Comparison of ENCODE assay signal across 10 cellular contexts in the genomic region with DNA sequence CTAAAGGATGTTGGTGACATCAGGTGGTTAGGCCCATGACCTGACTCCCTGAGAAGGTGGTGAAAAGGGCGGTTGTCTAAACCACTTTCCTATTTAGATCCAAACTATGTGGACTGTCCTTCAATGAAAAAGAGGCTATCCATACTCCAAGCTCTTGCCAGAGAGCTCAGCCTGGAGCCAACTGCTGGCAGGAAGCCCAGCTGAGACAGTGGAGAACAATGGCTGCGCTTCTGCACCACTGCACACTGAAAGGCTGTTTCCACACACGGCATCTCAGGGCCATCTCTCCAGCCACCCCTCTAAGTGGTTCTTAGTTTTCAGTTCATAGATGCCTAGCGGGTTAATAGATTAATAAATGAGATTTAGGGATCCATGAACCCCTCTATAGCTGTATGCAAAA.
A peak's percentile ranks its signal among the peaks of the same experiment; 100 is the strongest.
DNase-seq lines count a peak whose midpoint lies in the region; ATAC-seq and TF ChIP-seq lines count a peak whose summit lies in the region.
"Had no signal": no experiment of that assay in that cellular context is flagged by ENCODE, and none has a peak within 500 bp of the region (broad histone marks: within the 10 kb centered on the region; RNA-seq: fewer than 3 reads in every experiment).

No MANE protein-coding gene starts in this region.

- no peak overlapping the region for H2AFZ ChIP-seq in mammary epithelial cell (ENCODE audit: low read depth, low read length)

- no peak overlapping the region for H3K4me3 Mint-ChIP-seq in MCF 10A (ENCODE audit: unreplicated experiment)
- H3K4me3 Mint-ChIP-seq: naive thymus-derived CD4-positive, alpha-beta T cell; T-helper 1 cell treated with Interleukin-12 subunit alpha and Interleukin-12 subunit beta and Interleukin-4 antibody, amounts not matched to agents 30 μg/mL and 1 μg/mL, for 36 hours had no signal

- CTCF ChIA-PET in MCF 10A (lab: Yijun Ruan, JAX): interaction anchor here (0.7 kb wide), 1 partner anchor 617 kb away, joined by 4 read pairs; no protein-coding TSS in a partner anchor
- CTCF ChIA-PET in mammary epithelial cell (lab: Charles Lee; ENCODE audit: low non-redundant PET): no interaction called here

- H3K36me3 ChIP-seq in mammary epithelial cell (ENCODE audit: insufficient read depth, low read length) (no peaks in the 10 kb centered on the region), body of pancreas (replicated peaks in 1 of 2; ENCODE audit: insufficient read depth in 1 of 2, low read depth in 2 of 2) (no peaks in the 10 kb centered on the region), uterus (no peaks in the 10 kb centered on the region)

- no TSS peak for BruUV-seq in MCF 10A (replicated peaks; lab: Mats Ljungman, UMichigan)
- no TSS peak for BruUV-seq in mammary epithelial cell (replicated peaks; lab: Mats Ljungman, UMichigan)

- H3K27ac ChIP-seq in mammary epithelial cell (ENCODE audit: insufficient read depth, low read depth, low read length): no peak overlapping the region
- H3K27ac ChIP-seq in body of pancreas: no peak overlapping the region
- H3K27ac ChIP-seq in uterus: no peak overlapping the region

- H3K27ac Mint-ChIP-seq in MCF 10A (ENCODE audit: low read depth, unreplicated experiment): no peak overlapping the region

- no peaks in the 10 kb centered on the region for H3K79me2 ChIP-seq in mammary epithelial cell (ENCODE audit: insufficient read depth, low read length)

- H3K9ac ChIP-seq in mammary epithelial cell (ENCODE audit: insufficient read depth, low read length): no peak overlapping the region

- H3K4me3 ChIP-seq in mammary epithelial cell (replicated peaks in 1 of 3; ENCODE audit: insufficient read depth in 1 of 3, low read depth in 2 of 3, low read length in 3 of 3) (no peak overlapping the region), body of pancreas (no peak overlapping the region), uterus (no peak overlapping the region)

- TF ChIP-seq CTCF in MCF 10A (IDR thresholded peaks at IDR 0.05; ENCODE audit: unreplicated experiment) (no peak), mammary epithelial cell (conservative IDR thresholded peaks at IDR 0.05 in 1 of 2, IDR thresholded peaks at IDR 0.05 in 1 of 2; ENCODE audit: extremely low read depth in 1 of 2, insufficient read depth in 1 of 2, low read depth in 1 of 2, low read length in 2 of 2) (no peak), body of pancreas (IDR thresholded peaks at IDR 0.05) (no peak), uterus (IDR thresholded peaks at IDR 0.05) (no peak)

- ATAC-seq in body of pancreas (no peak), HG03097 (IDR thresholded peaks at IDR 0.05; ENCODE audit: low FRiP score, unreplicated experiment) (no peak)
- ATAC-seq: naive thymus-derived CD4-positive, alpha-beta T cell had no signal

- POLR2A ChIA-PET in MCF 10A (lab: Yijun Ruan, JAX): no interaction called here

- H3K9me3 Mint-ChIP-seq in MCF 10A (ENCODE audit: unreplicated experiment): no peaks in the 10 kb centered on the region
- H3K9me3 Mint-ChIP-seq: naive thymus-derived CD4-positive, alpha-beta T cell; T-helper 1 cell treated with Interleukin-12 subunit alpha and Interleukin-12 subunit beta and Interleukin-4 antibody, amounts not matched to agents 30 μg/mL and 1 μg/mL, for 36 hours had no signal

- in situ Hi-C loops in mammary epithelial cell (cut with MboI; ENCODE audit: low sequenced_read_pairs in 2 of 2): no loop called here

- H3K4me1 ChIP-seq in mammary epithelial cell (ENCODE audit: insufficient read depth, low read length): no peaks in the 10 kb centered on the region
- H3K4me1 ChIP-seq in body of pancreas: no peaks in the 10 kb centered on the region
- peaks cover 0 to 8% of the 10 kb centered on the region in 2 donors for H3K4me1 ChIP-seq in uterus

- H3K9me3 ChIP-seq in mammary epithelial cell (replicated peaks; ENCODE audit: insufficient read depth, low read length) (no peaks in the 10 kb centered on the region), body of pancreas (no peaks in the 10 kb centered on the region), uterus (no peaks in the 10 kb centered on the region)

- WGBS in mammary epithelial cell (ENCODE audit: low coverage, missing lambda C conversion rate): 6% methylated on average over 4 of the region's 4 CpGs
- 66 to 78% methylated on average over 4 of the region's 4 CpGs for WGBS in body of pancreas, 2 donors

- H3K4me2 ChIP-seq in mammary epithelial cell (ENCODE audit: insufficient read depth, low read depth, low read length): no peak overlapping the region

- intact Hi-C loops in MCF 10A (cut with micrococcal nuclease) (no loop called here), mammary epithelial cell (cut with micrococcal nuclease) (no loop called here), body of pancreas (cut with DNase I) (no loop called here), uterus (cut with DNase I; ENCODE audit: low total_unique reads) (no loop called here)

- no peaks in the 10 kb centered on the region for H4K20me1 ChIP-seq in mammary epithelial cell (ENCODE audit: insufficient read depth, low read length)

- peak; percentile 29 for DNase-seq in MCF 10A (ENCODE audit: unreplicated experiment)
- DNase-seq in mammary epithelial cell: no peak
- DNase-seq in body of pancreas: peak; percentile 20 to 45 (median 28)
- peak; percentile 12 for DNase-seq in iris pigment epithelial cell (ENCODE audit: low read depth)
- DNase-seq in uterus: peak; percentile 56 to 62
- DNase-seq in HCEC 1CT: no peak
- DNase-seq in T1000 (lab: John Stamatoyannopoulos, UW): no peak
- DNase-seq: naive thymus-derived CD4-positive, alpha-beta T cell had no signal

- peaks cover 55% of the 10 kb centered on the region for H3K27me3 Mint-ChIP-seq in MCF 10A (ENCODE audit: insufficient read depth, unreplicated experiment)
- H3K27me3 Mint-ChIP-seq: naive thymus-derived CD4-positive, alpha-beta T cell had no signal

- H3K4me1 Mint-ChIP-seq in MCF 10A (ENCODE audit: insufficient read depth, unreplicated experiment): no peaks in the 10 kb centered on the region

- dilution Hi-C loops in mammary epithelial cell (cut with HindIII; ENCODE audit: low sequenced_read_pairs): loop anchor here (5.0 kb wide), 1 partner anchor 103 kb away; no protein-coding TSS in a partner anchor

- no peaks in the 10 kb centered on the region for H3K36me3 Mint-ChIP-seq in MCF 10A (ENCODE audit: insufficient read depth, unreplicated experiment)
- H3K36me3 Mint-ChIP-seq: naive thymus-derived CD4-positive, alpha-beta T cell had no signal

- TF ChIP-seq POLR2A in body of pancreas (IDR thresholded peaks at IDR 0.05) (no peak), uterus (IDR thresholded peaks at IDR 0.05) (no peak)

- H3K27me3 ChIP-seq in mammary epithelial cell (ENCODE audit: insufficient read depth, low read length) (no peaks in the 10 kb centered on the region), body of pancreas (no peaks in the 10 kb centered on the region), uterus (no peaks in the 10 kb centered on the region)

Comparison
In these comparisons a context has a peak if more than half of its experiments do, and no peak if none do; other contexts are left out.
1. DNase-seq: peak in MCF 10A (single experiment), body of pancreas (4 of 4), iris pigment epithelial cell (single experiment) and uterus (2 of 2); none in mammary epithelial cell (single experiment), HCEC 1CT (single experiment) and T1000 (single experiment).